ENCODE assay signal across 8 cellular contexts in genomic region chr17:16353702-16354174, GRCh38. TPM values are rescaled to one million over a fixed set of nuclear protein-coding genes. Genes with fewer than 3 reads are reported as not detected.
DNase-seq lines count a peak whose midpoint lies in the region; ATAC-seq and TF ChIP-seq lines count a peak whose summit lies in the region.

No MANE protein-coding gene starts in this region.

- peaks cover 0 to 18% (median 12%) of the 10 kb centered on the region in 9 donors for H3K4me1 ChIP-seq in heart right ventricle
- H3K4me1 ChIP-seq in mammary epithelial cell (ENCODE audit: insufficient read depth, low read length) = peaks cover 17% of the 10 kb centered on the region
- H3K4me1 ChIP-seq in mucosa of stomach (ENCODE audit: control insufficient read depth, insufficient read depth, low read length) = peaks cover 5% of the 10 kb centered on the region

- ATAC-seq in heart right ventricle = no peak
- no peak for ATAC-seq in left ventricle myocardium superior

- TF ChIP-seq CTCF in heart right ventricle (IDR thresholded peaks at IDR 0.05) = no peak
- TF ChIP-seq CTCF in mammary epithelial cell (conservative IDR thresholded peaks at IDR 0.05 in 1 of 2, IDR thresholded peaks at IDR 0.05 in 1 of 2; ENCODE audit: extremely low read depth in 1 of 2, insufficient read depth in 1 of 2, low read depth in 1 of 2, low read length in 2 of 2) = no peak

- H3K27ac ChIP-seq in heart right ventricle = no peak overlapping the region
- H3K27ac ChIP-seq in mammary epithelial cell (ENCODE audit: insufficient read depth, low read depth, low read length) = no peak overlapping the region

- peaks cover 3% of the 10 kb centered on the region for H3K79me2 ChIP-seq in mammary epithelial cell (ENCODE audit: insufficient read depth, low read length)

- H4K20me1 ChIP-seq in mammary epithelial cell (ENCODE audit: insufficient read depth, low read length) = no peaks in the 10 kb centered on the region

- CTCF ChIA-PET in mammary epithelial cell (lab: Charles Lee; ENCODE audit: low non-redundant PET) = no interaction called here

- TF ChIP-seq POLR2A in erythroblast (IDR thresholded peaks at IDR 0.05; ENCODE audit: low read length) = no peak

- DNase-seq in heart right ventricle = no peak
- no peak for DNase-seq in left ventricle myocardium superior
- no peak for DNase-seq in mammary epithelial cell
- DNase-seq in NCI-H1048 (lab: John Stamatoyannopoulos, UW) = no peak
- no peak for DNase-seq in CD1c-positive myeloid dendritic cell (ENCODE audit: extremely low spot score)
- no peak for DNase-seq in erythroblast (lab: John Stamatoyannopoulos, UW)
- no peak for DNase-seq in activated CD4-positive, alpha-beta T cell treated with anti-CD3 and anti-CD28 coated beads for 48 hours

- peaks cover 0 to 12% (median 0%) of the 10 kb centered on the region in 9 donors for H3K36me3 ChIP-seq in heart right ventricle
- no peaks in the 10 kb centered on the region for H3K36me3 ChIP-seq in mammary epithelial cell (ENCODE audit: insufficient read depth, low read length)
- H3K36me3 ChIP-seq in mucosa of stomach (ENCODE audit: control insufficient read depth, insufficient read depth, low read length) = no peaks in the 10 kb centered on the region

- peak overlapping the region; percentile 95 for H3K4me2 ChIP-seq in mammary epithelial cell (ENCODE audit: insufficient read depth, low read depth, low read length)

- peak overlapping the region in 9 of 10 donors; percentile 54 to 73 (median 67) for H3K4me3 ChIP-seq in heart right ventricle
- H3K4me3 ChIP-seq in mammary epithelial cell (replicated peaks in 1 of 3; ENCODE audit: insufficient read depth in 1 of 3, low read depth in 2 of 3, low read length in 3 of 3) = peak overlapping the region in 2 of 3 experiments; percentile 50 to 63
- no peak overlapping the region for H3K4me3 ChIP-seq in mucosa of stomach (ENCODE audit: low read length)

- H3K27me3 ChIP-seq in heart right ventricle (peaks cover 0 to 16% (median 10%) of the 10 kb centered on the region in 7 donors), mammary epithelial cell (ENCODE audit: insufficient read depth, low read length) (no peaks in the 10 kb centered on the region), mucosa of stomach (ENCODE audit: control insufficient read depth, insufficient read depth, low read length) (no peaks in the 10 kb centered on the region)

- H3K9ac ChIP-seq in mammary epithelial cell (ENCODE audit: insufficient read depth, low read length) (no peak overlapping the region), mucosa of stomach (ENCODE audit: low read length) (peak overlapping the region; percentile 47)

- H2AFZ ChIP-seq in mammary epithelial cell (ENCODE audit: low read depth, low read length) = peak overlapping the region; percentile 95

- 49 to 51% methylated on average over 25 of the region's 25 CpGs for WGBS in heart right ventricle, 2 donors
- WGBS in mammary epithelial cell (ENCODE audit: low coverage, missing lambda C conversion rate) = 70% methylated on average over 7 of the region's 25 CpGs

- BruUV-seq in mammary epithelial cell (replicated peaks; lab: Mats Ljungman, UMichigan) = no TSS peak

- in situ Hi-C loops in mammary epithelial cell (cut with MboI; ENCODE audit: low sequenced_read_pairs in 2 of 2) = no loop called here

- dilution Hi-C loops in mammary epithelial cell (cut with HindIII; ENCODE audit: low sequenced_read_pairs) = loop anchor here (5.0 kb wide), 2 partner anchors 66 to 99 kb away; no protein-coding TSS in a partner anchor

- no peaks in the 10 kb centered on the region for H3K9me3 ChIP-seq in heart right ventricle
- H3K9me3 ChIP-seq in mammary epithelial cell (replicated peaks; ENCODE audit: insufficient read depth, low read length) = no peaks in the 10 kb centered on the region
- H3K9me3 ChIP-seq in mucosa of stomach (ENCODE audit: control insufficient read depth, low read length) = no peaks in the 10 kb centered on the region

- intact Hi-C loops in heart right ventricle (cut with DNase I) (loop anchor here in 1 of 10 donors (2.0 kb wide), 1 partner anchor 67 kb away; no protein-coding TSS in a partner anchor), left ventricle myocardium superior (cut with micrococcal nuclease) (no loop called here), mammary epithelial cell (cut with micrococcal nuclease) (no loop called here)

RNA-seq across cellular contexts. Expression of gene CENPV, which starts 0.5 kb away (rescaled TPM):
- 10 to 100 TPM in 6 of 10 donors, 1 to 10 TPM in 4; 6.4 to 20.5 (median 11.9) TPM for total RNA-seq in heart right ventricle
- polyA plus RNA-seq in heart right ventricle = 10 to 100 TPM in 1 of 2 donors, 1 to 10 TPM in 1; 8.9 to 21.8 TPM
- total RNA-seq in left ventricle myocardium superior = 14.2 TPM
- 1 to 10 TPM; 5.5 to 7.8 TPM for total RNA-seq in mammary epithelial cell
- polyA plus RNA-seq in mammary epithelial cell = 7.1 TPM
- not detected for polyA minus RNA-seq in mammary epithelial cell

RNA-seq across cellular contexts. Expression of gene UBB, which starts 27.2 kb away (rescaled TPM):
- 1,000 to 10,000 TPM; 1,254 to 2,151 (median 1,968) TPM for total RNA-seq in heart right ventricle
- polyA plus RNA-seq in heart right ventricle = 1,000 to 10,000 TPM in 1 of 2 donors, 100 to 1,000 TPM in 1; 400 to 1,298 TPM
- total RNA-seq in left ventricle myocardium superior = 1,672 TPM
- 100 to 1,000 TPM; 633 to 696 TPM for total RNA-seq in mammary epithelial cell
- 999 TPM for polyA plus RNA-seq in mammary epithelial cell
- 1,322 TPM for polyA minus RNA-seq in mammary epithelial cell
